17 cellular contexts compared by ENCODE assay signal in genomic region chr3:64191822-64192221, GRCh38. TPM values are rescaled to one million over a fixed set of nuclear protein-coding genes. Genes with fewer than 3 reads are reported as not detected.
"Had no signal": no experiment of that assay in that cellular context is flagged by ENCODE, and none has a peak within 500 bp of the region (broad histone marks: within the 10 kb centered on the region; RNA-seq: fewer than 3 reads in every experiment).

No MANE protein-coding gene starts in this region.

- H3K4me1 Mint-ChIP-seq: activated CD4-positive, alpha-beta T cell treated with anti-CD3 and anti-CD28 coated beads, Interleukin-2, amount 10 ng/mL, durations not matched to agents 7 days and 5 days; naive thymus-derived CD4-positive, alpha-beta T cell; stimulated activated naive B cell treated with anti-CD40 and anti-IgM and Interleukin-4, amounts not matched to agents 10 μg/mL and 1 μg/mL and 100 μg/mL, for 72 hours had no signal

- H3K27ac ChIP-seq: tibial artery had no signal

- FAIRE-seq: endothelial cell of umbilical vein had no signal

- H3K9me3 ChIP-seq: mucosa of descending colon, tibial artery had no signal

- H3K27me3 ChIP-seq: left lung, tibial artery had no signal

- H3K4me3 ChIP-seq: left lung, mucosa of descending colon, tibial artery had no signal

- DNase-seq: activated CD4-positive, alpha-beta T cell treated with anti-CD3 and anti-CD28 coated beads, Interleukin-2, amount 10 ng/mL, durations not matched to agents 7 days and 5 days; activated CD8-positive, alpha-beta memory T cell treated with anti-CD3 and anti-CD28 coated beads, Interleukin-2, amount 50 U/mL, for 48 hours; activated gamma-delta T cell treated with Interleukin-2 at 50 U/mL for 16 hours; amygdala; cortex of kidney; effector CD8-positive, alpha-beta T cell; left lung; mucosa of descending colon; naive thymus-derived CD4-positive, alpha-beta T cell; retina; stimulated activated CD4-positive, alpha-beta T cell treated with anti-CD3 and anti-CD28 coated beads, Interleukin-15, amount 100 ng/mL, for 24 hours; stimulated activated CD4-positive, alpha-beta T cell treated with anti-CD3 and anti-CD28 coated beads, Interleukin-4, amount 100 ng/mL, for 1 hour; stimulated activated naive B cell treated with anti-CD40 and anti-IgM and Interleukin-4, amounts not matched to agents 10 μg/mL and 1 μg/mL and 100 μg/mL, for 72 hours; tibial artery had no signal

- H3K27me3 Mint-ChIP-seq: brain had no signal

- H3K36me3 Mint-ChIP-seq: activated naive CD8-positive, alpha-beta T cell had no signal

- ATAC-seq: left lung; naive thymus-derived CD4-positive, alpha-beta T cell; stimulated activated naive B cell treated with anti-CD40 and anti-IgM and Interleukin-4, amounts not matched to agents 10 μg/mL and 1 μg/mL and 100 μg/mL, for 72 hours had no signal

- H3K4me3 Mint-ChIP-seq: activated CD4-positive, alpha-beta T cell treated with anti-CD3 and anti-CD28 coated beads, Interleukin-2, amount 10 ng/mL, durations not matched to agents 7 days and 5 days; activated naive CD8-positive, alpha-beta T cell; brain; naive thymus-derived CD4-positive, alpha-beta T cell; stimulated activated naive B cell treated with anti-CD40 and anti-IgM and Interleukin-4, amounts not matched to agents 10 μg/mL and 1 μg/mL and 100 μg/mL, for 72 hours had no signal

- H3K27ac Mint-ChIP-seq: activated CD4-positive, alpha-beta T cell treated with anti-CD3 and anti-CD28 coated beads, Interleukin-2, amount 10 ng/mL, durations not matched to agents 7 days and 5 days; activated naive CD8-positive, alpha-beta T cell; naive thymus-derived CD4-positive, alpha-beta T cell; stimulated activated naive B cell treated with anti-CD40 and anti-IgM and Interleukin-4, amounts not matched to agents 10 μg/mL and 1 μg/mL and 100 μg/mL, for 72 hours had no signal

- H3K36me3 ChIP-seq: left lung had no signal

RNA-seq across cellular contexts. Expression of gene PRICKLE2, which starts 33.4 kb away (rescaled TPM):
- total RNA-seq: activated CD4-positive, alpha-beta T cell treated with anti-CD3 and anti-CD28 coated beads, Interleukin-2, amount 10 ng/mL, durations not matched to agents 7 days and 5 days had no signal
- polyA plus RNA-seq: naive thymus-derived CD4-positive, alpha-beta T cell had no signal
